ENCODE assay signal across 11 cellular contexts in the genomic region with DNA sequence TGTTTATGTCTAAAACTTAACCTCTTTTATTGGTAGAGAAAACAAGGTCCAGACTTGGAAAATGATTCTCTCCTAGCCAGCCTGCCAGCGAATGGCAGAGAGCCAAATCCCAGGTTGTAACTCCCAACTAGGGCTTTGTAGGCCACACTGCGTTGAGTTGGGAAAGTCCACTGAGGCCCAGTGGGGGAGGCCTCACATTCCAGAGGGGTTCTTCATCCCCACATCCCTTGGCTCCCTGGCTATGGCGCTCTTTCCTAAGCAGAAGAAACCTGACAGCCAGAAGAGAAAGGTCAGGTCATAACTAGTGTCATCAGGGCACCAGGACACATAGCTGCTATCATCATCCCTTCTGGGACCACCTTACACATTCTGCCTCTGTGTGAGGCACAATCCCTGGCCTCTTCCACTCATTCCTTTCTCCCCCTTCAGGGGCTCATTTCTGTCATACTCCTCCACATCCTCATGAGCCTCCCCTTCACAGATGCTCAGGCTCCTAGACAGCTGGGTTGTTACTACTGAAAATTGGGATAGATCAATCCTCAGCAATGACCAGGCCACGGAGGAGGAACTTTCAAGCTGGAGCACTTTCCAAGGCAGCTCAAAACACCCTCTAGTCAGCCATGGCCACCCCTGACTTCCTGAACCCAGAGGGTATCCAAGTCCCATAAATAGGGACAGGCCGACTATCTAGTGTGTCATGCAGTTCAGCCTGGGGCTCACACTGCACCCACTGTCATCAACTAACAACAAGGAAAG. TPM values are rescaled to one million over a fixed set of nuclear protein-coding genes. Genes with fewer than 3 reads are reported as not detected.
A peak's percentile ranks its signal among the peaks of the same experiment; 100 is the strongest.
DNase-seq lines count a peak whose midpoint lies in the region; ATAC-seq and TF ChIP-seq lines count a peak whose summit lies in the region.
"Had no signal": no experiment of that assay in that cellular context is flagged by ENCODE, and none has a peak within 500 bp of the region (broad histone marks: within the 10 kb centered on the region; RNA-seq: fewer than 3 reads in every experiment).

No MANE protein-coding gene starts in this region.

- intact Hi-C loops in lower lobe of right lung (cut with DNase I) (no loop called here), uterus (cut with DNase I; ENCODE audit: low total_unique reads) (no loop called here)

- no peak for TF ChIP-seq POLR2A in uterus (IDR thresholded peaks at IDR 0.05)

- ATAC-seq in lower lobe of right lung, result peak in 1 of 2 donors; percentile 32

- H3K9me3 ChIP-seq in lower lobe of right lung (no peaks in the 10 kb centered on the region), uterus (no peaks in the 10 kb centered on the region)

- peaks cover 41% of the 10 kb centered on the region for H3K36me3 ChIP-seq in lower lobe of right lung
- H3K36me3 ChIP-seq in uterus, result no peaks in the 10 kb centered on the region

- TF ChIP-seq CTCF in coronary artery (IDR thresholded peaks at IDR 0.05), result no peak
- TF ChIP-seq CTCF in lower lobe of right lung (IDR thresholded peaks at IDR 0.05), result no peak
- TF ChIP-seq CTCF in uterus (IDR thresholded peaks at IDR 0.05), result no peak

- H3K27me3 ChIP-seq in lower lobe of right lung (ENCODE audit: low read depth) (no peaks in the 10 kb centered on the region), uterus (no peaks in the 10 kb centered on the region)
- H3K27me3 ChIP-seq: dorsolateral prefrontal cortex had no signal

- H3K4me1 ChIP-seq in lower lobe of right lung (peaks cover 37% of the 10 kb centered on the region), uterus (peaks cover 0 to 10% of the 10 kb centered on the region in 2 donors)

- DNase-seq in NCI-H1105 (lab: John Stamatoyannopoulos, UW) (peak; percentile 17), coronary artery (ENCODE audit: low spot score) (peak; percentile 79), lower lobe of right lung (no peak), uterus (peak; percentile 40), CD1c-positive myeloid dendritic cell (ENCODE audit: extremely low spot score) (no peak), middle frontal gyrus (ENCODE audit: extremely low spot score, low spot score) (no peak), COR-L47 (lab: John Stamatoyannopoulos, UW) (no peak)
- DNase-seq: activated CD8-positive, alpha-beta memory T cell treated with anti-CD3 and anti-CD28 coated beads, Interleukin-2, amount 50 U/mL, for 48 hours; dorsolateral prefrontal cortex; NCI-H1930 had no signal

- H3K27ac ChIP-seq in coronary artery (peak overlapping the region; percentile 39 to 76), lower lobe of right lung (peak overlapping the region; percentile 60), uterus (peak overlapping the region; percentile 34 to 63)

- H3K4me3 ChIP-seq in coronary artery (no peak overlapping the region), lower lobe of right lung (no peak overlapping the region), uterus (no peak overlapping the region)
- H3K4me3 ChIP-seq: dorsolateral prefrontal cortex had no signal

RNA-seq across cellular contexts. Expression of a gene that starts 48.6 kb away (rescaled TPM):
- total RNA-seq in lower lobe of right lung (not detected), uterus (1 to 10 TPM in 1 of 4 donors, not detected in 3; 1.8 TPM)
- total RNA-seq: mucosa of gallbladder had no signal

Comparison
In these comparisons a context has a peak if more than half of its experiments do, and no peak if none do; other contexts are left out.
1. DNase-seq: peak in NCI-H1105 (single experiment), coronary artery (single experiment) and uterus (2 of 2); none in lower lobe of right lung (single experiment), CD1c-positive myeloid dendritic cell (single experiment), middle frontal gyrus (single experiment) and COR-L47 (single experiment).
2. Peak in every context shown above with its lines, with median percentiles within 50 percentile points of each other: H3K27ac ChIP-seq.